Comparison of ENCODE assay signal across 8 cellular contexts in the genomic region with DNA sequence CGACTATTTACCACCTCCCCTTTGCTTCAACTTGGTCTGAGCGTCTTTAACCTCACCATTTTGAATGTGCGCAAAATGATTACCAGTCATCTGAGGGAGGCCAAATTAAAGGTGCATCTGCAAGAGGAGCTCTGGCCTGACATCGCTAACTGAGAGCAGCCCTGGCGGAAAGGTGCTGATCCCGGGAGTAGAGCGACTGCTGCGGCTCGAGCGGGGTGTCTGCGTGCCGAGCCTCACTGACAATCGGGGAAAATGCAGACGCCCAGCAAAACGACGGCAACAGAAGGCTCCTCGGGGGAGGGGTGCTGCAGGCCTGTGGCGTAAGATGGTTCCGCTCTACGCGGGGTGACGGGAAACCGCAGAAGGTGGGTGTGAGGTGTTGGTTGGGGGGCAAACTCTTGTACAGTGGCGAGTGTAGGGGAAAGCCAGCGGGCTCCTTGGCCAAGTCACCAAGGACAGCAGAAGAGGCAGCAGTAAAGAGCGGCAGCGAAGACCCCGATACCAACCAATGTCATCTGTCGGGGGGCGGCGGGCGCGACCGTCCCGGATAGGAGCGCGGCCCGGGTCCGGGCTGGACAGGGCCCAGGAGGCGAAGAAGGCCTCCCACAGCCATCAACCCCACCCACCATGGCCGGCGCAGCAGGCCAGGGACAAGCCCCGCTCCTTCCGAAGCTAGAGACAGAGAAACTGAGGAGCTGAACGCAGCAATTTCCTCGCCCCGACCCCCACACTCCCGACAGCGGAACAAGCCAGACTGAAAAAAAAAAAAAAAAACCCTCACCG. TPM values are rescaled to one million over a fixed set of nuclear protein-coding genes. Genes with fewer than 3 reads are reported as not detected.
DNase-seq lines count a peak whose midpoint lies in the region; ATAC-seq and TF ChIP-seq lines count a peak whose summit lies in the region.

No MANE protein-coding gene starts in this region.

- H3K27me3 Mint-ChIP-seq in CD4-positive, alpha-beta T cell = no peaks in the 10 kb centered on the region

- no peaks in the 10 kb centered on the region for H3K27me3 ChIP-seq in CD4-positive, alpha-beta T cell (ENCODE audit: control insufficient read depth, insufficient read depth, low read length)
- H3K27me3 ChIP-seq in OCI-LY3 (ENCODE audit: low read depth, low read length) (no peaks in the 10 kb centered on the region), muscle layer of duodenum (ENCODE audit: low read depth, low read length) (no peaks in the 10 kb centered on the region)

- ATAC-seq in CD4-positive, alpha-beta T cell (ENCODE audit: poor library complexity) = peak; percentile 30
- peak; percentile 26 for ATAC-seq in GM19438 (IDR thresholded peaks at IDR 0.05; ENCODE audit: low read depth, unreplicated experiment)
- ATAC-seq in HG03565 (IDR thresholded peaks at IDR 0.05; ENCODE audit: unreplicated experiment) = peak; percentile 23

- peak overlapping the region; percentile 67; the same call in 1 of the 2 replicates for H2AFZ ChIP-seq in OCI-LY3 (ENCODE audit: low read depth, low read length)

- H3K36me3 ChIP-seq in OCI-LY3 (replicated peaks; ENCODE audit: low read depth, low read length) (no peaks in the 10 kb centered on the region), muscle layer of duodenum (ENCODE audit: control insufficient read depth in 1 of 2, insufficient read depth in 2 of 2, low read length in 2 of 2) (peaks cover 0 to 18% of the 10 kb centered on the region in 2 donors)

- peak overlapping the region; percentile 100 for H3K4me3 Mint-ChIP-seq in CD4-positive, alpha-beta T cell

- peak; percentile 69 to 80 (median 72) for DNase-seq in CD4-positive, alpha-beta T cell
- peak; percentile 66 for DNase-seq in activated T-cell treated with anti-CD3 and anti-CD28 coated beads for 4 hours
- DNase-seq in erythroblast (lab: John Stamatoyannopoulos, UW) = peak; percentile 88
- peak; percentile 66 for DNase-seq in stimulated activated CD8-positive, alpha-beta memory T cell treated with anti-CD3 and anti-CD28 coated beads, Interleukin-7, amount 100 ng/mL, for 24 hours (ENCODE audit: low read depth)

- H3K4me2 ChIP-seq in OCI-LY3 (ENCODE audit: low read length) = peak overlapping the region; percentile 92

- H4K20me1 ChIP-seq in OCI-LY3 (ENCODE audit: insufficient read depth, low read length) = peaks cover 17% of the 10 kb centered on the region; the same call in 1 of the 2 replicates

- H3K4me1 ChIP-seq in OCI-LY3 (ENCODE audit: low read length) (peaks cover 10% of the 10 kb centered on the region), muscle layer of duodenum (ENCODE audit: control insufficient read depth in 1 of 2, insufficient read depth in 2 of 2, low read length in 2 of 2) (peaks cover 27 to 44% of the 10 kb centered on the region in 2 donors)

- H3K27ac Mint-ChIP-seq in CD4-positive, alpha-beta T cell = peak overlapping the region; percentile 99

- CTCF ChIA-PET in CD4-positive, alpha-beta T cell (lab: Charles Lee) = interaction anchor here (0.6 to 0.8 kb wide), 2 partner anchors 282 to 665 kb away, joined by 3 read pairs; no protein-coding TSS in a partner anchor

- POLR2A ChIA-PET in CD4-positive, alpha-beta T cell (lab: Charles Lee) = interaction anchor here (0.9 to 3.2 kb wide), 29 partner anchors 8 to 1330 kb away, joined by 3 to 59 read pairs (median 6); a partner anchor contains a TSS

- peak overlapping the region; percentile 100 for H3K4me3 ChIP-seq in OCI-LY3 (ENCODE audit: low read length)
- peak overlapping the region; percentile 70 to 98 for H3K4me3 ChIP-seq in muscle layer of duodenum (ENCODE audit: low read depth in 1 of 2, low read length in 2 of 2)

- peaks cover 42% of the 10 kb centered on the region for H3K79me2 ChIP-seq in OCI-LY3 (ENCODE audit: low read length)

- no peak for TF ChIP-seq CTCF in CD4-positive, alpha-beta T cell (IDR thresholded peaks at IDR 0.05)
- no peak for TF ChIP-seq CTCF in OCI-LY3 (IDR thresholded peaks at IDR 0.05; ENCODE audit: low read depth, low read length)

- peaks cover 2% of the 10 kb centered on the region for H3K9me3 Mint-ChIP-seq in CD4-positive, alpha-beta T cell

- peak overlapping the region; percentile 86 for H3K9ac ChIP-seq in OCI-LY3 (ENCODE audit: low read length)

- H3K27ac ChIP-seq in CD4-positive, alpha-beta T cell (ENCODE audit: low read depth, low read length) = peak overlapping the region; percentile 99
- H3K27ac ChIP-seq in OCI-LY3 (ENCODE audit: low read length) (peak overlapping the region; percentile 95), muscle layer of duodenum (ENCODE audit: low read length) (peak overlapping the region; percentile 93)

- no peaks in the 10 kb centered on the region for H3K9me3 ChIP-seq in CD4-positive, alpha-beta T cell (ENCODE audit: control insufficient read depth, low read length)
- no peaks in the 10 kb centered on the region for H3K9me3 ChIP-seq in OCI-LY3 (ENCODE audit: insufficient read depth, low read length)
- no peaks in the 10 kb centered on the region for H3K9me3 ChIP-seq in muscle layer of duodenum (ENCODE audit: control insufficient read depth in 1 of 2, low read length in 2 of 2)

- peaks cover 57% of the 10 kb centered on the region for H3K4me1 Mint-ChIP-seq in CD4-positive, alpha-beta T cell (ENCODE audit: low read depth)

- TF ChIP-seq POLR2A in erythroblast (IDR thresholded peaks at IDR 0.05; ENCODE audit: low read length) = peak; percentile 64

- intact Hi-C loops in CD4-positive, alpha-beta T cell (cut with DNase I, micrococcal nuclease) = loop anchor here (1.0 to 10.0 kb wide), 6 partner anchors 30 to 1026 kb away; a partner anchor contains a TSS

- H3K36me3 Mint-ChIP-seq in CD4-positive, alpha-beta T cell (ENCODE audit: low read depth) = peaks cover 57% of the 10 kb centered on the region

RNA-seq across cellular contexts. Expression of a gene that starts 0.5 kb away (rescaled TPM):
- 10 to 100 TPM; 88.8 to 92.9 TPM for total RNA-seq in CD4-positive, alpha-beta T cell

Comparison
In these comparisons a context has a peak if more than half of its experiments do, and no peak if none do; other contexts are left out.
1. Peak in every context shown above with its lines: DNase-seq, ATAC-seq, H3K4me3 ChIP-seq and H3K27ac ChIP-seq.